1 cellular context compared by ENCODE assay signal in the genomic region with DNA sequence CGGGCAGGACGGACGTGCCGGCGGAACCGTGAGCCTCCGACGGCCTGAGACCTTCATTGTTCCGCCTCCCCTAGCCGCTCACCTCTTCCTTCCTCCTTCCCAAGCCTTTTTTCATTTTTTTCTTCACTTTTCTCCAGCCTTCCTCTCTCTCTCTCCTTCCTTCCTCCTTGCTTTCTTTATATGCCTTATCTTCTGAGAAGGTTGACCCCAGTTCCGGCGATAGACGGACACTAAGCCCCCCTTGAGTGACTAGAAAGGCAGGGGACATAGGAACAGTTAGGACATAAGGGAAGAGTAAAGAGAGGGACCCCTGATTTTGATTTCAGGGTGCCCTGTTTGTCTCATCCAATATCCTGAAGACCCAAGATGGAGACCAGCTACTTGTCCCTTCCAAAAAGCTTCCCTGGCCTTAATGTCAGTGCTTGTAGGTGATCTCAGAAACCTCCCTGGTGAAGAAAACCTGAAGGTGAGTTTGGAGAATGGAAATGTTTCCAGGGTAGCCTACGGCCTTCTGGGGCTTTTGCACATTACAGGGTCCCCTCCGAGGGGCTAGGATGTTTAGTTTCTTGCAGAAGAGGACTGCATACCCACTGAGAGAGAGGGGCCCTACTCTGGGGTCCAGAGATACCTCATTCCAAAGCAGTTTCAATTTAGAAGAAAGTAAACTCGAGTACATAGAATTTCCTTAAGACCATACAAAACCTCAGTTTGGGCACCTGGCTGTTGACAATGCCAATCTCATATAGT.
TF ChIP-seq lines count a peak whose summit lies in the region.

No MANE protein-coding gene starts in this region.

TF ChIP-seq in HEK293, 187 proteins besides CTCF, POLR2A, EP300 and RAD21 (continued from another document):
- TF ChIP-seq, protein P1, sequence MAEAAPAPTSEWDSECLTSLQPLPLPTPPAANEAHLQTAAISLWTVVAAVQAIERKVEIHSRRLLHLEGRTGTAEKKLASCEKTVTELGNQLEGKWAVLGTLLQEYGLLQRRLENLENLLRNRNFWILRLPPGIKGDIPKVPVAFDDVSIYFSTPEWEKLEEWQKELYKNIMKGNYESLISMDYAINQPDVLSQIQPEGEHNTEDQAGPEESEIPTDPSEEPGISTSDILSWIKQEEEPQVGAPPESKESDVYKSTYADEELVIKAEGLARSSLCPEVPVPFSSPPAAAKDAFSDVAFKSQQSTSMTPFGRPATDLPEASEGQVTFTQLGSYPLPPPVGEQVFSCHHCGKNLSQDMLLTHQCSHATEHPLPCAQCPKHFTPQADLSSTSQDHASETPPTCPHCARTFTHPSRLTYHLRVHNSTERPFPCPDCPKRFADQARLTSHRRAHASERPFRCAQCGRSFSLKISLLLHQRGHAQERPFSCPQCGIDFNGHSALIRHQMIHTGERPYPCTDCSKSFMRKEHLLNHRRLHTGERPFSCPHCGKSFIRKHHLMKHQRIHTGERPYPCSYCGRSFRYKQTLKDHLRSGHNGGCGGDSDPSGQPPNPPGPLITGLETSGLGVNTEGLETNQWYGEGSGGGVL (tag by site-specific recombination; IDR thresholded peaks at IDR 0.05) = 0 out of 2 replicates have a peak, but pooled peaks have one; percentile 6
- TF ChIP-seq ZNF777 (tag by site-specific recombination; IDR thresholded peaks at IDR 0.05; ENCODE audit: borderline replicate concordance) = 0 out of 2 replicates have a peak, but pooled peaks have one; percentile 21
- TF ChIP-seq ZNF2 (tag by site-specific recombination; IDR thresholded peaks at IDR 0.05) = 0 out of 2 replicates have a peak, but pooled peaks have one; percentile 4
- TF ChIP-seq, protein P2, sequence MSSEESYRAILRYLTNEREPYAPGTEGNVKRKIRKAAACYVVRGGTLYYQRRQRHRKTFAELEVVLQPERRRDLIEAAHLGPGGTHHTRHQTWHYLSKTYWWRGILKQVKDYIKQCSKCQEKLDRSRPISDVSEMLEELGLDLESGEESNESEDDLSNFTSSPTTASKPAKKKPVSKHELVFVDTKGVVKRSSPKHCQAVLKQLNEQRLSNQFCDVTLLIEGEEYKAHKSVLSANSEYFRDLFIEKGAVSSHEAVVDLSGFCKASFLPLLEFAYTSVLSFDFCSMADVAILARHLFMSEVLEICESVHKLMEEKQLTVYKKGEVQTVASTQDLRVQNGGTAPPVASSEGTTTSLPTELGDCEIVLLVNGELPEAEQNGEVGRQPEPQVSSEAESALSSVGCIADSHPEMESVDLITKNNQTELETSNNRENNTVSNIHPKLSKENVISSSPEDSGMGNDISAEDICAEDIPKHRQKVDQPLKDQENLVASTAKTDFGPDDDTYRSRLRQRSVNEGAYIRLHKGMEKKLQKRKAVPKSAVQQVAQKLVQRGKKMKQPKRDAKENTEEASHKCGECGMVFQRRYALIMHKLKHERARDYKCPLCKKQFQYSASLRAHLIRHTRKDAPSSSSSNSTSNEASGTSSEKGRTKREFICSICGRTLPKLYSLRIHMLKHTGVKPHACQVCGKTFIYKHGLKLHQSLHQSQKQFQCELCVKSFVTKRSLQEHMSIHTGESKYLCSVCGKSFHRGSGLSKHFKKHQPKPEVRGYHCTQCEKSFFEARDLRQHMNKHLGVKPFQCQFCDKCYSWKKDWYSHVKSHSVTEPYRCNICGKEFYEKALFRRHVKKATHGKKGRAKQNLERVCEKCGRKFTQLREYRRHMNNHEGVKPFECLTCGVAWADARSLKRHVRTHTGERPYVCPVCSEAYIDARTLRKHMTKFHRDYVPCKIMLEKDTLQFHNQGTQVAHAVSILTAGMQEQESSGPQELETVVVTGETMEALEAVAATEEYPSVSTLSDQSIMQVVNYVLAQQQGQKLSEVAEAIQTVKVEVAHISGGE (tag by site-specific recombination; conservative IDR thresholded peaks at IDR 0.05; ENCODE audit: low read depth) = peak; percentile 27; the same call in 1 of the 2 replicates
- TF ChIP-seq ZNF335 (tag by site-specific recombination; conservative IDR thresholded peaks at IDR 0.05) = 0 out of 2 replicates have a peak, but pooled peaks have one; percentile 13
- TF ChIP-seq, protein P3, sequence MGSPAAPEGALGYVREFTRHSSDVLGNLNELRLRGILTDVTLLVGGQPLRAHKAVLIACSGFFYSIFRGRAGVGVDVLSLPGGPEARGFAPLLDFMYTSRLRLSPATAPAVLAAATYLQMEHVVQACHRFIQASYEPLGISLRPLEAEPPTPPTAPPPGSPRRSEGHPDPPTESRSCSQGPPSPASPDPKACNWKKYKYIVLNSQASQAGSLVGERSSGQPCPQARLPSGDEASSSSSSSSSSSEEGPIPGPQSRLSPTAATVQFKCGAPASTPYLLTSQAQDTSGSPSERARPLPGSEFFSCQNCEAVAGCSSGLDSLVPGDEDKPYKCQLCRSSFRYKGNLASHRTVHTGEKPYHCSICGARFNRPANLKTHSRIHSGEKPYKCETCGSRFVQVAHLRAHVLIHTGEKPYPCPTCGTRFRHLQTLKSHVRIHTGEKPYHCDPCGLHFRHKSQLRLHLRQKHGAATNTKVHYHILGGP (tag by site-specific recombination; IDR thresholded peaks at IDR 0.05) = no peak
- TF ChIP-seq ZBTB8A (tag by site-specific recombination; IDR thresholded peaks at IDR 0.05) = no peak
- TF ChIP-seq SP2 (tag by site-specific recombination; IDR thresholded peaks at IDR 0.05) = peak; percentile 62; the same call in 1 of the 2 replicates
- TF ChIP-seq KLF9 (tag by site-specific recombination; IDR thresholded peaks at IDR 0.05; ENCODE audit: low read depth) = no peak
